21 cellular contexts compared by ENCODE assay signal in genomic region chr17:77679589-77679988, GRCh38.
"Had no signal": no experiment of that assay in that cellular context is flagged by ENCODE, and none has a peak within 500 bp of the region (broad histone marks: within the 10 kb centered on the region; RNA-seq: fewer than 3 reads in every experiment).

No MANE protein-coding gene starts in this region.

- H3K27ac Mint-ChIP-seq: activated B cell treated with CpG ODN at 0.5 μM for 24 hours; activated naive CD4-positive, alpha-beta T cell treated with anti-CD3 and anti-CD28 coated beads, Interleukin-2, amount 10 ng/mL, durations not matched to agents 7 days and 5 days; neural progenitor cell; T-helper 1 cell treated with Interleukin-12 subunit alpha and Interleukin-12 subunit beta and Interleukin-4 antibody, amounts not matched to agents 30 μg/mL and 1 μg/mL, for 36 hours had no signal

- H3K27ac ChIP-seq: neural progenitor cell had no signal

- H3K36me3 ChIP-seq: neural progenitor cell had no signal

- H2AFZ ChIP-seq: neural progenitor cell had no signal

- H3K27me3 ChIP-seq: neural progenitor cell had no signal

- H3K4me2 ChIP-seq: neural progenitor cell had no signal

- ATAC-seq: activated T-cell treated with anti-CD3 and anti-CD28 coated beads, Interleukin-2, amount 50 U/mL, for 4 hours; esophagus mucosa; left colon; naive thymus-derived CD8-positive, alpha-beta T cell; stimulated activated naive CD8-positive, alpha-beta T cell treated with anti-CD3 and anti-CD28 coated beads, Interleukin-15, Interleukin-2, amounts not matched to agents 100 U/mL and 50 U/mL, for 24 hours had no signal

- DNase-seq: activated B cell treated with CpG ODN at 0.5 μM for 24 hours; activated CD4-positive, alpha-beta T cell treated with anti-CD3 and anti-CD28 coated beads for 4 hours; activated CD4-positive, alpha-beta T cell treated with anti-CD3 and anti-CD28 coated beads, Interleukin-2, amount 50 U/mL, for 48 hours; activated CD8-positive, alpha-beta memory T cell treated with anti-CD3 and anti-CD28 coated beads, Interleukin-2, amount 50 U/mL, for 48 hours; activated naive CD4-positive, alpha-beta T cell treated with anti-CD3 and anti-CD28 coated beads, Interleukin-2, amount 10 ng/mL, durations not matched to agents 7 days and 5 days; activated T-cell treated with anti-CD3 and anti-CD28 coated beads, Interleukin-2, amount 50 U/mL, for 4 hours; amygdala; effector memory CD4-positive, alpha-beta T cell; foreskin melanocyte; glutamatergic neuron; left colon; retina; stimulated activated CD4-positive, alpha-beta T cell treated with anti-CD3 and anti-CD28 coated beads, Interleukin-12 subunit alpha, Interleukin-12 subunit beta, amount 100 ng/mL, for 4 hours; stimulated activated CD4-positive, alpha-beta T cell treated with anti-CD3 and anti-CD28 coated beads, Interleukin-4, amount 100 ng/mL, for 4 hours; stimulated activated naive CD8-positive, alpha-beta T cell treated with anti-CD3 and anti-CD28 coated beads, Interleukin-15, Interleukin-2, amounts not matched to agents 100 U/mL and 50 U/mL, for 24 hours; T1000 had no signal

- H3K9ac ChIP-seq: neural progenitor cell had no signal

- H3K4me3 ChIP-seq: lung, neural progenitor cell had no signal

- H3K36me3 Mint-ChIP-seq: activated naive CD4-positive, alpha-beta T cell treated with anti-CD3 and anti-CD28 coated beads, Interleukin-2, amount 10 ng/mL, durations not matched to agents 7 days and 5 days; neural progenitor cell had no signal

- H3K9me3 Mint-ChIP-seq: activated B cell treated with CpG ODN at 0.5 μM for 24 hours; activated naive CD4-positive, alpha-beta T cell treated with anti-CD3 and anti-CD28 coated beads, Interleukin-2, amount 10 ng/mL, durations not matched to agents 7 days and 5 days; activated T-cell treated with anti-CD3 and anti-CD28 coated beads, Interleukin-2, amount 50 U/mL, for 4 hours; naive thymus-derived CD8-positive, alpha-beta T cell; neural progenitor cell; T-helper 1 cell treated with Interleukin-12 subunit alpha and Interleukin-12 subunit beta and Interleukin-4 antibody, amounts not matched to agents 30 μg/mL and 1 μg/mL, for 36 hours had no signal

- H3K4me1 Mint-ChIP-seq: activated B cell treated with CpG ODN at 0.5 μM for 24 hours had no signal

- H3K4me3 Mint-ChIP-seq: activated B cell treated with CpG ODN at 0.5 μM for 24 hours; activated naive CD4-positive, alpha-beta T cell treated with anti-CD3 and anti-CD28 coated beads, Interleukin-2, amount 10 ng/mL, durations not matched to agents 7 days and 5 days; activated T-cell treated with anti-CD3 and anti-CD28 coated beads, Interleukin-2, amount 50 U/mL, for 4 hours; naive thymus-derived CD8-positive, alpha-beta T cell; neural progenitor cell; T-helper 1 cell treated with Interleukin-12 subunit alpha and Interleukin-12 subunit beta and Interleukin-4 antibody, amounts not matched to agents 30 μg/mL and 1 μg/mL, for 36 hours had no signal

- H3K27me3 Mint-ChIP-seq: naive thymus-derived CD8-positive, alpha-beta T cell had no signal
